Comparison of ENCODE assay signal across 25 cellular contexts in the genomic region with DNA sequence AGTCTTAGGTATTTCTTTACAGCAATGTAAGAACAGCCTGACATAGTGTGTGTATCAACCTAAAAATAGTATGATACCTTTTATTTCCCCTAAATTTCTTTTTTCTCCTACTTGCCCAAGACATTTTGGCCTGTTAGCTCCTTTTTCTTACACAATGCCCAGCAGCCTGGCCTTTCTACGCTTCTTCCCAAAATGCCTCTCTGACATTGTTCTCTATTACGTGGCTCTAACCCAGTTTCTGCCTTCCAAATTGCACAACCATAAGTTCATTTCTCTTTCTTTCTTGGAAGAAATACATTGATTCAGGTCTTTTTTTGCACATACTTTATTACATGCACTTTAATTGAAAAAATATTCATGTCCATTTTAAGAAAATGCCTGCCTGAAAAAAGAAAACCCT.
"Had no signal": no experiment of that assay in that cellular context is flagged by ENCODE, and none has a peak within 500 bp of the region (broad histone marks: within the 10 kb centered on the region; RNA-seq: fewer than 3 reads in every experiment).

No MANE protein-coding gene starts in this region.

- H3K4me3 ChIP-seq: heart left ventricle, pancreas, psoas muscle, right atrium auricular region, spleen, thyroid gland, upper lobe of right lung had no signal

- H3K4me1 ChIP-seq: heart left ventricle, pancreas, psoas muscle, right atrium auricular region, spleen, thyroid gland, upper lobe of right lung had no signal

- H3K36me3 ChIP-seq: heart left ventricle, neutrophil, pancreas, right atrium auricular region, spleen, thyroid gland, upper lobe of right lung, WERI-Rb-1 had no signal

- FAIRE-seq: islet of Langerhans, pancreas, TTC549 had no signal

- H3K27me3 ChIP-seq: heart left ventricle, neutrophil, pancreas, right atrium auricular region, spleen, thyroid gland, upper lobe of right lung had no signal

- DNase-seq: activated CD4-positive, alpha-beta T cell treated with anti-CD3 and anti-CD28 coated beads, Interleukin-2, amount 10 ng/mL, durations not matched to agents 7 days and 5 days; activated CD4-positive, CD25-positive, alpha-beta regulatory T cell treated with anti-CD3 and anti-CD28 coated beads, Interleukin-2, amount 50 U/mL, for 72 hours; activated CD8-positive, alpha-beta memory T cell treated with anti-CD3 and anti-CD28 coated beads, Interleukin-2, amount 10 ng/mL, durations not matched to agents 7 days and 5 days; activated CD8-positive, alpha-beta T cell treated with anti-CD3 and anti-CD28 coated beads for 36 hours; activated effector memory CD4-positive, alpha-beta T cell treated with anti-CD3 and anti-CD28 coated beads, Interleukin-2, amount 50 U/mL, for 16 hours; activated naive CD4-positive, alpha-beta T cell treated with anti-CD3 and anti-CD28 coated beads, Interleukin-2, amount 50 U/mL, for 16 hours; activated naive CD8-positive, alpha-beta T cell treated with anti-CD3 and anti-CD28 coated beads, Interleukin-2, amount 50 U/mL, for 24 hours; activated T-cell treated with anti-CD3 and anti-CD28 coated beads for 4 hours; aorta; heart left ventricle; left cardiac atrium; pancreas; psoas muscle; spleen; stimulated activated CD4-positive, alpha-beta T cell treated with anti-CD3 and anti-CD28 coated beads, Interleukin-4, amount 100 ng/mL, for 1 hour; stimulated activated naive CD4-positive, alpha-beta T cell treated with Interleukin-2 at 50 U/mL for 16 hours; T-helper 2 cell; thyroid gland; upper lobe of right lung; WERI-Rb-1 had no signal

- H3K27ac ChIP-seq: epithelial cell of prostate, heart left ventricle, neutrophil, pancreas, psoas muscle, right atrium auricular region, spleen, thyroid gland, upper lobe of right lung, WERI-Rb-1 had no signal

- ATAC-seq: activated CD8-positive, alpha-beta memory T cell treated with anti-CD3 and anti-CD28 coated beads, Interleukin-2, amount 10 ng/mL, durations not matched to agents 7 days and 5 days; activated CD8-positive, alpha-beta T cell treated with anti-CD3 and anti-CD28 coated beads for 36 hours; activated naive CD8-positive, alpha-beta T cell treated with anti-CD3 and anti-CD28 coated beads, Interleukin-2, amount 50 U/mL, for 24 hours; left cardiac atrium; pancreas; upper lobe of right lung had no signal

- H3K9me3 ChIP-seq: heart left ventricle, neutrophil, pancreas, psoas muscle, right atrium auricular region, thyroid gland, upper lobe of right lung had no signal
